10 cellular contexts compared by ENCODE assay signal in the genomic region with DNA sequence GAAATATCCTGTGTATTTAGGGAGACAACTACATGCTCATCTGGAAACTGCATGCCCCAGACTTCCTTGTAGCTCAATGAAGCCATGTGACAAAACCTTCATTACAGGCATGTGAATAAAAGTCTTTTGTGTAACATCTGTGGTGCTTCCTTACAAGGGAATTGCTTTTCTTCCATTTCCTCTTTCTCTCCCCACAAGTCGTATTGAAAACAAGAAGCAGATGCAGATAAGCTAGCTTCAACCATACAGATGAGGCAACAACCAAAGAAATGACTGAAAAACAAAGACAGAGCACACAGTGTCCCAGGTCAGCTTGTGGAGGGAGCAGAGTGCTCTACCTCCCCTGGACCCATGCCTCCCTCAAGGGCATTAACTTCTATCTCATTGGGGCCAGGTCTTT.
A peak's percentile ranks its signal among the peaks of the same experiment; 100 is the strongest.
DNase-seq lines count a peak whose midpoint lies in the region; ATAC-seq and TF ChIP-seq lines count a peak whose summit lies in the region.
"Had no signal": no experiment of that assay in that cellular context is flagged by ENCODE, and none has a peak within 500 bp of the region (broad histone marks: within the 10 kb centered on the region; RNA-seq: fewer than 3 reads in every experiment).

No MANE protein-coding gene starts in this region.

- ATAC-seq in GM18868 (IDR thresholded peaks at IDR 0.05; ENCODE audit: unreplicated experiment), result peak; percentile 72
- ATAC-seq in HG03565 (IDR thresholded peaks at IDR 0.05; ENCODE audit: unreplicated experiment), result peak; percentile 34

- H3K23ac ChIP-seq in mesenchymal stem cell (ENCODE audit: low read length in 2 of 2), result no peak overlapping the region

- H2BK12ac ChIP-seq in mesenchymal stem cell (ENCODE audit: low read length in 2 of 2), result no peak overlapping the region

- H3K4me3 Mint-ChIP-seq in T-helper 2 cell treated with Interferon-gamma antibody and Interleukin-4, amounts not matched to agents 5 μg/mL and 100 μg/mL, for 36 hours, result no peak overlapping the region

- no peaks in the 10 kb centered on the region for H3K4me1 ChIP-seq in mesenchymal stem cell (ENCODE audit: control insufficient read depth, insufficient read depth, low read depth, low read length)

- no peaks in the 10 kb centered on the region for H3K36me3 Mint-ChIP-seq in T-helper 2 cell treated with Interferon-gamma antibody and Interleukin-4, amounts not matched to agents 5 μg/mL and 100 μg/mL, for 36 hours (ENCODE audit: low read depth)

- H3K36me3 ChIP-seq in mesenchymal stem cell (ENCODE audit: control insufficient read depth in 1 of 2, insufficient read depth in 2 of 2, low read depth in 1 of 2, low read length in 2 of 2), result no peaks in the 10 kb centered on the region

- H3K14ac ChIP-seq in mesenchymal stem cell (ENCODE audit: low read length in 2 of 2), result no peak overlapping the region

- H2BK15ac ChIP-seq in mesenchymal stem cell (ENCODE audit: low read depth, poor library complexity, severe bottlenecking), result no peak overlapping the region

- no peaks in the 10 kb centered on the region for H3K4me1 Mint-ChIP-seq in T-helper 2 cell treated with Interferon-gamma antibody and Interleukin-4, amounts not matched to agents 5 μg/mL and 100 μg/mL, for 36 hours (ENCODE audit: low read depth)

- H2AK5ac ChIP-seq in mesenchymal stem cell (ENCODE audit: low read length, severe bottlenecking), result no peak overlapping the region

- TF ChIP-seq CTCF in GM20000 (IDR thresholded peaks at IDR 0.05; ENCODE audit: extremely low read depth, missing control alignments), result no peak

- no peak overlapping the region for H2AFZ ChIP-seq in mesenchymal stem cell (ENCODE audit: low read depth, low read length)

- H3K4ac ChIP-seq in mesenchymal stem cell (ENCODE audit: low read depth in 1 of 2, low read length in 2 of 2), result no peak overlapping the region

- no peak overlapping the region for H3K9ac ChIP-seq in mesenchymal stem cell (ENCODE audit: low read length)

- no peak overlapping the region for H4K91ac ChIP-seq in mesenchymal stem cell (ENCODE audit: low read length)

- 23% methylated on average over 1 of the region's 1 CpG for WGBS in mesenchymal stem cell

- peak; percentile 3 for DNase-seq in cerebellar cortex (ENCODE audit: low spot score)
- peak; percentile 89 for DNase-seq in pons (ENCODE audit: low spot score)
- no peak for DNase-seq in NCI-H2227 (lab: John Stamatoyannopoulos, UW; ENCODE audit: unreplicated experiment)
- no peak for DNase-seq in T-helper 2 cell treated with Interferon-gamma antibody and Interleukin-4, amounts not matched to agents 5 μg/mL and 100 μg/mL, for 36 hours (ENCODE audit: low spot score)
- no peak for DNase-seq in mesenchymal stem cell
- no peak for DNase-seq in GM20000 (ENCODE audit: low spot score)
- DNase-seq: activated effector memory CD4-positive, alpha-beta T cell treated with anti-CD3 and anti-CD28 coated beads, Interleukin-2, amount 50 U/mL, for 16 hours; psoas muscle had no signal

- H3K27me3 ChIP-seq in mesenchymal stem cell (ENCODE audit: control insufficient read depth in 1 of 2, insufficient read depth in 1 of 2, low read length in 2 of 2), result no peaks in the 10 kb centered on the region

- H2BK120ac ChIP-seq in mesenchymal stem cell (ENCODE audit: low read depth, low read length), result no peak overlapping the region

- H3K79me1 ChIP-seq in mesenchymal stem cell (replicated peaks; ENCODE audit: low read length, poor library complexity, severe bottlenecking), result no peaks in the 10 kb centered on the region

- H3K18ac ChIP-seq in mesenchymal stem cell (ENCODE audit: low read depth in 1 of 2, low read length in 2 of 2), result no peak overlapping the region

- no peak overlapping the region for H4K8ac ChIP-seq in mesenchymal stem cell (ENCODE audit: low read length)

- H3K4me2 ChIP-seq in mesenchymal stem cell (ENCODE audit: low read length, poor library complexity, severe bottlenecking), result no peak overlapping the region

- peaks cover 5% of the 10 kb centered on the region for H3K27me3 Mint-ChIP-seq in T-helper 2 cell treated with Interferon-gamma antibody and Interleukin-4, amounts not matched to agents 5 μg/mL and 100 μg/mL, for 36 hours (ENCODE audit: low read depth)

- H3K4me3 ChIP-seq in mesenchymal stem cell (ENCODE audit: insufficient read depth in 1 of 2, low read depth in 1 of 2, low read length in 2 of 2), result no peak overlapping the region
- H3K4me3 ChIP-seq: psoas muscle had no signal

- no peaks in the 10 kb centered on the region for H3K9me3 ChIP-seq in mesenchymal stem cell (ENCODE audit: control insufficient read depth, low read length)
- H3K9me3 ChIP-seq: psoas muscle had no signal

- no peak overlapping the region for H3K27ac Mint-ChIP-seq in T-helper 2 cell treated with Interferon-gamma antibody and Interleukin-4, amounts not matched to agents 5 μg/mL and 100 μg/mL, for 36 hours

- no peak overlapping the region for H3K27ac ChIP-seq in mesenchymal stem cell (ENCODE audit: low read length, poor library complexity, severe bottlenecking)
- H3K27ac ChIP-seq: psoas muscle had no signal

- H2BK5ac ChIP-seq in mesenchymal stem cell (ENCODE audit: low read depth, low read length, poor library complexity, severe bottlenecking), result no peak overlapping the region

- H3K9me3 Mint-ChIP-seq in T-helper 2 cell treated with Interferon-gamma antibody and Interleukin-4, amounts not matched to agents 5 μg/mL and 100 μg/mL, for 36 hours, result no peaks in the 10 kb centered on the region

Comparison
In these comparisons a context has a peak if more than half of its experiments do, and no peak if none do; other contexts are left out.
1. DNase-seq: peak in cerebellar cortex (single experiment) and pons (single experiment); none in NCI-H2227 (single experiment), T-helper 2 cell treated with Interferon-gamma antibody and Interleukin-4, amounts not matched to agents 5 μg/mL and 100 μg/mL, for 36 hours (single experiment), mesenchymal stem cell (single experiment) and GM20000 (single experiment).